Comparison of ENCODE assay signal across 12 cellular contexts in the genomic region with DNA sequence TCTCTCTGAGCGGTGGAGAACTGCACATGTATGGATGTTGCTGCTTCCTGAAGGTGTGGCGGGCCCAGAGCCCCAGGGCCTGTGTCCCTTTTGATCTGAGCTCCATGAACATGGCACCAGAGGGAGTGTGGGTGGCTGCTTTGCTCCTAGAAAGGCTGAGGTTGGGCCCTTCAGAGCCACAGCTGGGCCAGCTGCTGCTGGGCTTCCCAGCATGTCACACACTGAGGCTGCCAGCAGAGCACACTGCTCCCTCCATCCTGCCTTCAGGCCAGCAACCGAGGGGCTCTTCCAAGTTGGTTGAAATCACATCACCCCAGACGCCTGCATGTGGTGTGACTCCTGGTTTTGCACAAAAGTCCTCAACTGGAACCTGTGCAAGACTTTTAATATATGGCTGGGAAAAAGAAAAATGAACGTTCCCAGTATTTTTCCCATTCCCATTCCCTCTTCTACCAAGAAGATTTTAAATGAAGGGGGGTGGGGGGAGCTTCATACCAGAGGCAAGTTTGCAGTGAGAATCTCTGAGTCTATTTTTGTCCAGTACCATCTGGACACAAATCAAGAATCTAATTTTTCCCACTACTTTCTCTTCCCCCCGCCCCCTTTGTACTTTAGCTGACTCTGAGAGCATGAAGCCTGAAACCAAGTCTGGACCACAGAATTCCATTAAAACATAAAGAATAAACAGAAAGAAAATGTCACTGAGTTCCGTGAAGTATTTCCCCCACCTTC. TPM values are rescaled to one million over a fixed set of nuclear protein-coding genes. Genes with fewer than 3 reads are reported as not detected.
DNase-seq lines count a peak whose midpoint lies in the region; ATAC-seq and TF ChIP-seq lines count a peak whose summit lies in the region.
"Had no signal": no experiment of that assay in that cellular context is flagged by ENCODE, and none has a peak within 500 bp of the region (broad histone marks: within the 10 kb centered on the region; RNA-seq: fewer than 3 reads in every experiment).

No MANE protein-coding gene starts in this region.

- DNase-seq in BJ (ENCODE audit: low read depth) = peak; percentile 84
- DNase-seq in Right ventricle myocardium superior = peak; percentile 52
- no peak for DNase-seq in sigmoid colon
- no peak for DNase-seq in retina
- no peak for DNase-seq in activated gamma-delta T cell (lab: John Stamatoyannopoulos, UW)
- DNase-seq in pons (ENCODE audit: low spot score) = no peak
- DNase-seq: activated CD8-positive, alpha-beta memory T cell treated with anti-CD3 and anti-CD28 coated beads, Interleukin-2, amount 50 U/mL, for 48 hours; CD4-positive, CD25-positive, alpha-beta regulatory T cell; NCI-H1417 treated with DMSO at 0.1 percent for 48 hours; NCI-H524 treated with DMSO at 0.1 percent for 48 hours had no signal

- peak; percentile 30; the same call in 1 of the 2 replicates for TF ChIP-seq CTCF in BJ (IDR thresholded peaks at IDR 0.05; ENCODE audit: insufficient read depth, low read depth, low read length)
- no peak for TF ChIP-seq CTCF in sigmoid colon (IDR thresholded peaks at IDR 0.05)

- peak; percentile 83 for ATAC-seq in SK-N-SH treated with all-trans-retinoic acid at 6 μM for 48 hours
- ATAC-seq in Right ventricle myocardium superior (ENCODE audit: poor library complexity) = peak; percentile 73
- no peak for ATAC-seq in GM18505 (IDR thresholded peaks at IDR 0.05; ENCODE audit: unreplicated experiment)

- POLR2A ChIA-PET in BJ (lab: Charles Lee) = interaction anchor here (1.0 kb wide), 1 partner anchor 9 kb away, joined by 15 read pairs; no protein-coding TSS in a partner anchor

- peaks cover 0 to 2% (median 0%) of the 10 kb centered on the region in 4 donors for H3K9me3 ChIP-seq in sigmoid colon

- TF ChIP-seq POLR2A in sigmoid colon (IDR thresholded peaks at IDR 0.05) (no peak), GM18505 (IDR thresholded peaks at IDR 0.05; ENCODE audit: borderline replicate concordance, extremely low read depth, insufficient read depth, insufficient read length) (no peak)

- peak overlapping the region; percentile 55 to 72 (median 66) for H3K27ac ChIP-seq in sigmoid colon

- H3K4me1 ChIP-seq in sigmoid colon = peaks cover 0 to 39% (median 38%) of the 10 kb centered on the region in 4 donors

- 69 to 81% methylated on average over 7 of the region's 7 CpGs for WGBS in sigmoid colon, 2 donors

- H3K4me3 ChIP-seq in BJ (ENCODE audit: low read depth, low read length) = no peak overlapping the region
- H3K4me3 ChIP-seq in sigmoid colon = no peak overlapping the region

- H3K27me3 ChIP-seq in BJ (ENCODE audit: control insufficient read depth, insufficient read depth, low read length) = no peaks in the 10 kb centered on the region
- H3K27me3 ChIP-seq in sigmoid colon = no peaks in the 10 kb centered on the region

- intact Hi-C loops in Right ventricle myocardium superior (cut with DNase I) = no loop called here
- intact Hi-C loops in sigmoid colon (cut with DNase I) = loop anchor here (10.0 kb wide), 1 partner anchor 91 kb away; no protein-coding TSS in a partner anchor

- H3K36me3 ChIP-seq in BJ (ENCODE audit: control insufficient read depth, insufficient read depth, low read length) (no peaks in the 10 kb centered on the region), sigmoid colon (no peaks in the 10 kb centered on the region)

- CTCF ChIA-PET in BJ (lab: Yijun Ruan, JAX) = interaction anchor here (0.7 to 1.9 kb wide), 11 partner anchors 10 to 232 kb away, joined by 3 to 10 read pairs (median 4); no protein-coding TSS in a partner anchor

- TF ChIP-seq EP300 in sigmoid colon (IDR thresholded peaks at IDR 0.05) = no peak

TF ChIP-seq in SK-N-SH treated with all-trans-retinoic acid at 6 μM for 48 hours, 23 proteins besides CTCF, POLR2A, EP300 and RAD21:
- TF ChIP-seq ZNF565 (CRISPR knock-in tag; conservative IDR thresholded peaks at IDR 0.05; ENCODE audit: low read depth) (no peak), ZFP3 (CRISPR knock-in tag; IDR thresholded peaks at IDR 0.05) (no peak), ZNF8 (CRISPR knock-in tag; IDR thresholded peaks at IDR 0.05) (no peak), ZC3H10 (CRISPR knock-in tag; IDR thresholded peaks at IDR 0.05) (no peak), ESRRG (CRISPR knock-in tag; IDR thresholded peaks at IDR 0.05) (no peak), ARNTL (CRISPR knock-in tag; IDR thresholded peaks at IDR 0.05; ENCODE audit: borderline replicate concordance, low read depth) (no peak), ZNF70 (CRISPR knock-in tag; IDR thresholded peaks at IDR 0.05) (no peak), RARB (CRISPR knock-in tag; IDR thresholded peaks at IDR 0.05) (no peak)
- TF ChIP-seq, protein P1, sequence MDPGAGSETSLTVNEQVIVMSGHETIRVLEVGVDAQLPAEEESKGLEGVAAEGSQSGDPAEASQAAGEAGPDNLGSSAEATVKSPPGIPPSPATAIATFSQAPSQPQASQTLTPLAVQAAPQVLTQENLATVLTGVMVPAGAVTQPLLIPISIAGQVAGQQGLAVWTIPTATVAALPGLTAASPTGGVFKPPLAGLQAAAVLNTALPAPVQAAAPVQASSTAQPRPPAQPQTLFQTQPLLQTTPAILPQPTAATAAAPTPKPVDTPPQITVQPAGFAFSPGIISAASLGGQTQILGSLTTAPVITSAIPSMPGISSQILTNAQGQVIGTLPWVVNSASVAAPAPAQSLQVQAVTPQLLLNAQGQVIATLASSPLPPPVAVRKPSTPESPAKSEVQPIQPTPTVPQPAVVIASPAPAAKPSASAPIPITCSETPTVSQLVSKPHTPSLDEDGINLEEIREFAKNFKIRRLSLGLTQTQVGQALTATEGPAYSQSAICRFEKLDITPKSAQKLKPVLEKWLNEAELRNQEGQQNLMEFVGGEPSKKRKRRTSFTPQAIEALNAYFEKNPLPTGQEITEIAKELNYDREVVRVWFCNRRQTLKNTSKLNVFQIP (CRISPR knock-in tag; IDR thresholded peaks at IDR 0.05; ENCODE audit: borderline replicate concordance, low read depth) = no peak
- TF ChIP-seq, protein P2, sequence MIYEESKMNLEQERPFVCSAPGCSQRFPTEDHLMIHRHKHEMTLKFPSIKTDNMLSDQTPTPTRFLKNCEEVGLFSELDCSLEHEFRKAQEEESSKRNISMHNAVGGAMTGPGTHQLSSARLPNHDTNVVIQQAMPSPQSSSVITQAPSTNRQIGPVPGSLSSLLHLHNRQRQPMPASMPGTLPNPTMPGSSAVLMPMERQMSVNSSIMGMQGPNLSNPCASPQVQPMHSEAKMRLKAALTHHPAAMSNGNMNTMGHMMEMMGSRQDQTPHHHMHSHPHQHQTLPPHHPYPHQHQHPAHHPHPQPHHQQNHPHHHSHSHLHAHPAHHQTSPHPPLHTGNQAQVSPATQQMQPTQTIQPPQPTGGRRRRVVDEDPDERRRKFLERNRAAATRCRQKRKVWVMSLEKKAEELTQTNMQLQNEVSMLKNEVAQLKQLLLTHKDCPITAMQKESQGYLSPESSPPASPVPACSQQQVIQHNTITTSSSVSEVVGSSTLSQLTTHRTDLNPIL (CRISPR knock-in tag; IDR thresholded peaks at IDR 0.05; ENCODE audit: low read depth) = no peak
- TF ChIP-seq, protein P3, sequence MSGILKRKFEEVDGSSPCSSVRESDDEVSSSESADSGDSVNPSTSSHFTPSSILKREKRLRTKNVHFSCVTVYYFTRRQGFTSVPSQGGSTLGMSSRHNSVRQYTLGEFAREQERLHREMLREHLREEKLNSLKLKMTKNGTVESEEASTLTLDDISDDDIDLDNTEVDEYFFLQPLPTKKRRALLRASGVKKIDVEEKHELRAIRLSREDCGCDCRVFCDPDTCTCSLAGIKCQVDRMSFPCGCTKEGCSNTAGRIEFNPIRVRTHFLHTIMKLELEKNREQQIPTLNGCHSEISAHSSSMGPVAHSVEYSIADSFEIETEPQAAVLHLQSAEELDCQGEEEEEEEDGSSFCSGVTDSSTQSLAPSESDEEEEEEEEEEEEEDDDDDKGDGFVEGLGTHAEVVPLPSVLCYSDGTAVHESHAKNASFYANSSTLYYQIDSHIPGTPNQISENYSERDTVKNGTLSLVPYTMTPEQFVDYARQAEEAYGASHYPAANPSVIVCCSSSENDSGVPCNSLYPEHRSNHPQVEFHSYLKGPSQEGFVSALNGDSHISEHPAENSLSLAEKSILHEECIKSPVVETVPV (CRISPR knock-in tag; IDR thresholded peaks at IDR 0.05) = no peak
- TF ChIP-seq, protein P4, sequence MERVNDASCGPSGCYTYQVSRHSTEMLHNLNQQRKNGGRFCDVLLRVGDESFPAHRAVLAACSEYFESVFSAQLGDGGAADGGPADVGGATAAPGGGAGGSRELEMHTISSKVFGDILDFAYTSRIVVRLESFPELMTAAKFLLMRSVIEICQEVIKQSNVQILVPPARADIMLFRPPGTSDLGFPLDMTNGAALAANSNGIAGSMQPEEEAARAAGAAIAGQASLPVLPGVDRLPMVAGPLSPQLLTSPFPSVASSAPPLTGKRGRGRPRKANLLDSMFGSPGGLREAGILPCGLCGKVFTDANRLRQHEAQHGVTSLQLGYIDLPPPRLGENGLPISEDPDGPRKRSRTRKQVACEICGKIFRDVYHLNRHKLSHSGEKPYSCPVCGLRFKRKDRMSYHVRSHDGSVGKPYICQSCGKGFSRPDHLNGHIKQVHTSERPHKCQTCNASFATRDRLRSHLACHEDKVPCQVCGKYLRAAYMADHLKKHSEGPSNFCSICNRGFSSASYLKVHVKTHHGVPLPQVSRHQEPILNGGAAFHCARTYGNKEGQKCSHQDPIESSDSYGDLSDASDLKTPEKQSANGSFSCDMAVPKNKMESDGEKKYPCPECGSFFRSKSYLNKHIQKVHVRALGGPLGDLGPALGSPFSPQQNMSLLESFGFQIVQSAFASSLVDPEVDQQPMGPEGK (CRISPR knock-in tag; IDR thresholded peaks at IDR 0.05; ENCODE audit: borderline replicate concordance) = no peak

RNA-seq across cellular contexts. Expression of a gene that starts 26.2 kb away (rescaled TPM):
- polyA plus RNA-seq in BJ (2011; rRNA removed) (42.4 and 49.6 TPM in 2 replicates), sigmoid colon (1 to 10 TPM in 1 of 3 donors, not detected in 2; 1.3 TPM)
- polyA minus RNA-seq in BJ (2011; rRNA and poly(A)+ RNA removed) = 21.2 and 25.0 TPM in 2 replicates
- total RNA-seq in Right ventricle myocardium superior (4.0 TPM), sigmoid colon (1 to 10 TPM in 3 of 4 donors, under 1 TPM in 1; 0.83 to 5.6 (median 4.7) TPM)
- total RNA-seq: CD4-positive, CD25-positive, alpha-beta regulatory T cell had no signal
- polyA plus RNA-seq: CD4-positive, CD25-positive, alpha-beta regulatory T cell had no signal

Comparison
In these comparisons a context has a peak if more than half of its experiments do, and no peak if none do; other contexts are left out.
1. DNase-seq: peak in BJ (single experiment) and Right ventricle myocardium superior (single experiment); none in sigmoid colon (single experiment), retina (single experiment), activated gamma-delta T cell (single experiment) and pons (single experiment).